ENCODE assay signal across 8 cellular contexts in the genomic region with DNA sequence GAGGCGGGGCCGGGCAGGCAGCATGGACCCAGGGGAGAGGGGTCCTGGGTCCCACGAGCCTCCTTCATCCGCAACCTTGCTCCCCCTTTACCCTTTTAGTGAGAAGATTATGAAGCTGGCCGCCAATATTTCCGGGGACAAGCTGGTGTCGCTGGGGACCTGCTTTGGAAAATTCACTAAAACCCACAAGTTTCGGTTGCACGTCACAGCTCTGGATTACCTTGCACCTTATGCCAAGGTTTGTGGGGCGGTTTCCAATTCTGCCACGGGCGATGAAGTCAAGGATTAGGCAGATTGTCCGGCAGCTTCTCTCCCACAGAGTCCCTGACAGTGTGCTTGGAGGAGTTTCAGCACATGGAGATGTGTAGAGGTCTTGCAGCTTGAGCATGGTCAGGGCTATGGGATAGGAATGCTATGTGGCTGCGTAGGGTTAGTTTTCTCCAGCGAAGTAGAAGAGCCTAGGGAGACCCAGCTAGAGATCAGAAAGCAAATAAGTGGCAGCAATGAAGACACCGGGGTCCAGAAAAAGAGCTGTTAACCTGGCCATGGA. TPM values are rescaled to one million over a fixed set of nuclear protein-coding genes. Genes with fewer than 3 reads are reported as not detected.
DNase-seq lines count a peak whose midpoint lies in the region; ATAC-seq lines count a peak whose summit lies in the region.

No MANE protein-coding gene starts in this region.

- DNase-seq in activated T-cell treated with anti-CD3 and anti-CD28 coated beads, Interleukin-2, amount 50 U/mL, for 24 hours = no peak
- no peak for DNase-seq in activated T-cell treated with anti-CD3 and anti-CD28 coated beads for 4 hours
- no peak for DNase-seq in activated CD8-positive, alpha-beta T cell treated with anti-CD3 and anti-CD28 coated beads, Interleukin-2, amount 10 ng/mL, durations not matched to agents 7 days and 5 days
- DNase-seq in stimulated activated CD8-positive, alpha-beta memory T cell treated with anti-CD3 and anti-CD28 coated beads, Interleukin-15, amount 100 ng/mL, for 48 hours (ENCODE audit: low read depth in 2 of 2) = peak; percentile 9 to 18
- DNase-seq in NCI-H2081 (lab: John Stamatoyannopoulos, UW) = no peak

- H3K9me3 Mint-ChIP-seq in activated T-cell treated with anti-CD3 and anti-CD28 coated beads, Interleukin-2, amount 50 U/mL, for 24 hours = no peaks in the 10 kb centered on the region
- no peaks in the 10 kb centered on the region for H3K9me3 Mint-ChIP-seq in activated CD8-positive, alpha-beta T cell treated with anti-CD3 and anti-CD28 coated beads, Interleukin-2, amount 10 ng/mL, durations not matched to agents 7 days and 5 days (ENCODE audit: insufficient read depth)

- peak; percentile 2 for ATAC-seq in activated CD8-positive, alpha-beta T cell treated with anti-CD3 and anti-CD28 coated beads, Interleukin-2, amount 10 ng/mL, durations not matched to agents 7 days and 5 days
- no peak for ATAC-seq in GM21529 (IDR thresholded peaks at IDR 0.05; ENCODE audit: unreplicated experiment)
- ATAC-seq in HG02885 (IDR thresholded peaks at IDR 0.05; ENCODE audit: poor library complexity, unreplicated experiment) = no peak

- H3K27ac Mint-ChIP-seq in activated T-cell treated with anti-CD3 and anti-CD28 coated beads, Interleukin-2, amount 50 U/mL, for 24 hours = peak overlapping the region; percentile 100
- peak overlapping the region; percentile 98 for H3K27ac Mint-ChIP-seq in activated CD8-positive, alpha-beta T cell treated with anti-CD3 and anti-CD28 coated beads, Interleukin-2, amount 10 ng/mL, durations not matched to agents 7 days and 5 days

- POLR2A ChIA-PET in activated CD8-positive, alpha-beta T cell treated with anti-CD3 and anti-CD28 coated beads, Interleukin-2, amount 10 ng/mL, durations not matched to agents 7 days and 5 days (lab: Charles Lee) = interaction anchor here (0.6 to 1.3 kb wide), 8 partner anchors 10 to 1745 kb away, joined by 3 to 7 read pairs (median 4); partner anchors contain the start of genes PDF, TMED6 and WWP2

- CTCF ChIA-PET in activated CD8-positive, alpha-beta T cell treated with anti-CD3 and anti-CD28 coated beads, Interleukin-2, amount 10 ng/mL, durations not matched to agents 7 days and 5 days (lab: Charles Lee) = interaction anchor here (0.7 to 1.7 kb wide), 9 partner anchors 10 to 201 kb away, joined by 3 to 5 read pairs (median 3); partner anchors contain the start of gene PDF

- H3K27me3 Mint-ChIP-seq in activated T-cell treated with anti-CD3 and anti-CD28 coated beads, Interleukin-2, amount 50 U/mL, for 24 hours = no peaks in the 10 kb centered on the region
- H3K27me3 Mint-ChIP-seq in activated CD8-positive, alpha-beta T cell treated with anti-CD3 and anti-CD28 coated beads, Interleukin-2, amount 10 ng/mL, durations not matched to agents 7 days and 5 days (ENCODE audit: low read depth) = no peaks in the 10 kb centered on the region

- H3K36me3 Mint-ChIP-seq in activated T-cell treated with anti-CD3 and anti-CD28 coated beads, Interleukin-2, amount 50 U/mL, for 24 hours (ENCODE audit: low read depth) = peaks cover 84% of the 10 kb centered on the region
- H3K36me3 Mint-ChIP-seq in activated CD8-positive, alpha-beta T cell treated with anti-CD3 and anti-CD28 coated beads, Interleukin-2, amount 10 ng/mL, durations not matched to agents 7 days and 5 days (ENCODE audit: low read depth) = peaks cover 62% of the 10 kb centered on the region

- H3K4me1 Mint-ChIP-seq in activated T-cell treated with anti-CD3 and anti-CD28 coated beads, Interleukin-2, amount 50 U/mL, for 24 hours (ENCODE audit: low read depth) = peaks cover 61% of the 10 kb centered on the region
- peaks cover 41% of the 10 kb centered on the region for H3K4me1 Mint-ChIP-seq in activated CD8-positive, alpha-beta T cell treated with anti-CD3 and anti-CD28 coated beads, Interleukin-2, amount 10 ng/mL, durations not matched to agents 7 days and 5 days (ENCODE audit: low read depth)

- peak overlapping the region; percentile 98 for H3K4me3 ChIP-seq in iPS-11a (ENCODE audit: low read depth, low read length)

- H3K4me3 Mint-ChIP-seq in activated T-cell treated with anti-CD3 and anti-CD28 coated beads, Interleukin-2, amount 50 U/mL, for 24 hours = peak overlapping the region; percentile 100
- H3K4me3 Mint-ChIP-seq in activated CD8-positive, alpha-beta T cell treated with anti-CD3 and anti-CD28 coated beads, Interleukin-2, amount 10 ng/mL, durations not matched to agents 7 days and 5 days = peak overlapping the region; percentile 98

RNA-seq across cellular contexts. Expression of gene NIP7, which starts 0.6 kb away (rescaled TPM):
- total RNA-seq in activated CD8-positive, alpha-beta T cell treated with anti-CD3 and anti-CD28 coated beads, Interleukin-2, amount 10 ng/mL, durations not matched to agents 7 days and 5 days = 10 to 100 TPM; 35.3 to 36.0 TPM

RNA-seq across cellular contexts. Expression of gene COG8, which starts 0.8 kb away (rescaled TPM):
- total RNA-seq in activated CD8-positive, alpha-beta T cell treated with anti-CD3 and anti-CD28 coated beads, Interleukin-2, amount 10 ng/mL, durations not matched to agents 7 days and 5 days = 10 to 100 TPM; 37.6 to 37.7 TPM

RNA-seq across cellular contexts. Expression of gene PDF, which starts 9.8 kb away (rescaled TPM):
- total RNA-seq in activated CD8-positive, alpha-beta T cell treated with anti-CD3 and anti-CD28 coated beads, Interleukin-2, amount 10 ng/mL, durations not matched to agents 7 days and 5 days = 10 to 100 TPM; 15.2 to 16.0 TPM

RNA-seq across cellular contexts. Expression of gene TMED6, which starts 11.4 kb away (rescaled TPM):
- total RNA-seq in activated CD8-positive, alpha-beta T cell treated with anti-CD3 and anti-CD28 coated beads, Interleukin-2, amount 10 ng/mL, durations not matched to agents 7 days and 5 days = 1 to 10 TPM; 1.4 to 1.8 TPM

RNA-seq across cellular contexts. Expression of gene VPS4A, which starts 29.0 kb away (rescaled TPM):
- 10 to 100 TPM; 31.4 to 33.7 TPM for total RNA-seq in activated CD8-positive, alpha-beta T cell treated with anti-CD3 and anti-CD28 coated beads, Interleukin-2, amount 10 ng/mL, durations not matched to agents 7 days and 5 days

Comparison
In these comparisons a context has a peak if more than half of its experiments do, and no peak if none do; other contexts are left out.
1. DNase-seq: peak in stimulated activated CD8-positive, alpha-beta memory T cell treated with anti-CD3 and anti-CD28 coated beads, Interleukin-15, amount 100 ng/mL, for 48 hours (2 of 2); none in activated T-cell treated with anti-CD3 and anti-CD28 coated beads, Interleukin-2, amount 50 U/mL, for 24 hours (single experiment), activated T-cell treated with anti-CD3 and anti-CD28 coated beads for 4 hours (single experiment), activated CD8-positive, alpha-beta T cell treated with anti-CD3 and anti-CD28 coated beads, Interleukin-2, amount 10 ng/mL, durations not matched to agents 7 days and 5 days (single experiment) and NCI-H2081 (0 of 2).